In the genomic region with DNA sequence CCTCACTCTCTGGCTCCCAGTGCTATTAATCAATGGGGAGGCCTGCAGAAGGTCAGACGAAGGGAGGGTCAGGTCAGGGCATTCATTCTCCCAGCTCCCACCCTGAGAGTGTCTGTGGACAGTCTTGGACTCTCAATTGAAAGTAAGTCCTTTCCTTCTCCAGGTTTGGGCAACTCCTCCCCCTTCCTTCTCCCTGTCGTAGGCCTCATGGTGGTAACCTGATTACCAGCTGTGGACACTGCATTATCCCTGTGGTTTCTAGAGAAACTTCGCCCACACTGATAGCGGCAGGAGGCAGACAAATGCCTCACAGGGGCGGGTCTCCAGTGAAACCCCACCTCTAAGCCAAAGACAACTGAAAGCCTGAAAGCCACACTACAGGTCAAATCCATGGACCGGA, we compare ENCODE assay signal across 9 cellular contexts. TPM values are rescaled to one million over a fixed set of nuclear protein-coding genes. Genes with fewer than 3 reads are reported as not detected.
DNase-seq lines count a peak whose midpoint lies in the region; ATAC-seq, FAIRE-seq and TF ChIP-seq lines count a peak whose summit lies in the region.
"Had no signal": no experiment of that assay in that cellular context is flagged by ENCODE, and none has a peak within 500 bp of the region (broad histone marks: within the 10 kb centered on the region; RNA-seq: fewer than 3 reads in every experiment).

No MANE protein-coding gene starts in this region.

- 60 to 67% methylated on average over 6 of the region's 6 CpGs for WGBS in body of pancreas, 2 donors

- intact Hi-C loops in body of pancreas (cut with DNase I), result no loop called here

- H2AFZ ChIP-seq in astrocyte (ENCODE audit: low read depth, low read length) (no peak overlapping the region), neural progenitor cell (replicated peaks) (no peak overlapping the region)

- H3K4me1 ChIP-seq in astrocyte (ENCODE audit: insufficient read depth, low read length) (peaks cover 12% of the 10 kb centered on the region), neural progenitor cell (peaks cover 51% of the 10 kb centered on the region), body of pancreas (peaks cover 54% of the 10 kb centered on the region)

- no peak for TF ChIP-seq POLR2A in body of pancreas (IDR thresholded peaks at IDR 0.05)

- no peaks in the 10 kb centered on the region for H3K27me3 Mint-ChIP-seq in astrocyte (ENCODE audit: low read depth, unreplicated experiment)
- H3K27me3 Mint-ChIP-seq in neural progenitor cell (ENCODE audit: insufficient read depth, low read depth), result peaks cover 3% of the 10 kb centered on the region

- peaks cover 95% of the 10 kb centered on the region for H4K20me1 ChIP-seq in astrocyte (ENCODE audit: insufficient read depth, low read length)
- peaks cover 100% of the 10 kb centered on the region for H4K20me1 ChIP-seq in neural progenitor cell (ENCODE audit: low read depth)

- H3K79me2 ChIP-seq in astrocyte (ENCODE audit: insufficient read depth, low read length), result peaks cover 90% of the 10 kb centered on the region
- peaks cover 81% of the 10 kb centered on the region for H3K79me2 ChIP-seq in neural progenitor cell (ENCODE audit: low read depth)

- H3K4me2 ChIP-seq in astrocyte (ENCODE audit: low read length) (peak overlapping the region; percentile 56), neural progenitor cell (peak overlapping the region; percentile 38)

- H3K27me3 ChIP-seq in astrocyte (ENCODE audit: insufficient read depth, low read length) (no peaks in the 10 kb centered on the region), neural progenitor cell (no peaks in the 10 kb centered on the region), body of pancreas (no peaks in the 10 kb centered on the region)

- DNase-seq in LHCN-M2 (ENCODE audit: low read depth) (peak; percentile 78), astrocyte (ENCODE audit: low read depth) (peak; percentile 71), neural progenitor cell (ENCODE audit: low spot score) (peak; percentile 58), body of pancreas (no peak), kidney tubule cell (ENCODE audit: low spot score) (no peak), HCEC 1CT (no peak)

- H3K4me1 Mint-ChIP-seq in astrocyte (ENCODE audit: low read depth, unreplicated experiment) (peaks cover 66% of the 10 kb centered on the region), neural progenitor cell (peaks cover 56% of the 10 kb centered on the region)

- peaks cover 59% of the 10 kb centered on the region for H3F3A ChIP-seq in neural progenitor cell (ENCODE audit: low read depth)

- H3K9ac ChIP-seq in astrocyte (ENCODE audit: low read length) (no peak overlapping the region), neural progenitor cell (no peak overlapping the region)

- H3K4me3 Mint-ChIP-seq in astrocyte (ENCODE audit: unreplicated experiment) (peak overlapping the region; percentile 17), neural progenitor cell (peak overlapping the region; percentile 60)

- H3K27ac Mint-ChIP-seq in astrocyte (ENCODE audit: unreplicated experiment), result peak overlapping the region; percentile 49
- peak overlapping the region; percentile 69 for H3K27ac Mint-ChIP-seq in neural progenitor cell

- FAIRE-seq in astrocyte (lab: Jason Lieb, UNC), result no peak

- H3K9me3 ChIP-seq in astrocyte (ENCODE audit: insufficient read depth, low read depth, low read length), result no peaks in the 10 kb centered on the region
- no peaks in the 10 kb centered on the region for H3K9me3 ChIP-seq in neural progenitor cell (ENCODE audit: low read depth)
- H3K9me3 ChIP-seq in body of pancreas, result no peaks in the 10 kb centered on the region

- TF ChIP-seq CTCF in astrocyte (IDR thresholded peaks at IDR 0.05; ENCODE audit: insufficient read depth, low read depth, low read length) (no peak), neural progenitor cell (IDR thresholded peaks at IDR 0.05) (no peak), body of pancreas (IDR thresholded peaks at IDR 0.05) (no peak)

- H3K9me3 Mint-ChIP-seq in astrocyte (ENCODE audit: unreplicated experiment) (no peaks in the 10 kb centered on the region), neural progenitor cell (no peaks in the 10 kb centered on the region)

- H3K36me3 Mint-ChIP-seq in astrocyte (ENCODE audit: low read depth, unreplicated experiment) (peaks cover under 1% of the 10 kb centered on the region), neural progenitor cell (no peaks in the 10 kb centered on the region)

- no peaks in the 10 kb centered on the region for H3K36me3 ChIP-seq in astrocyte (ENCODE audit: insufficient read depth, low read length)
- no peaks in the 10 kb centered on the region for H3K36me3 ChIP-seq in neural progenitor cell
- H3K36me3 ChIP-seq in body of pancreas (replicated peaks in 1 of 2; ENCODE audit: insufficient read depth in 1 of 2, low read depth in 2 of 2), result no peaks in the 10 kb centered on the region

- H3K27ac ChIP-seq in astrocyte (ENCODE audit: low read depth, low read length) (no peak overlapping the region), neural progenitor cell (no peak overlapping the region), body of pancreas (no peak overlapping the region)
- H3K27ac ChIP-seq: VCaP had no signal

- ATAC-seq in GM21786 (IDR thresholded peaks at IDR 0.05; ENCODE audit: unreplicated experiment), result no peak
- ATAC-seq in body of pancreas, result no peak

- peak overlapping the region; percentile 2; the same call in 1 of the 2 replicates for H3K4me3 ChIP-seq in GM08714 (ENCODE audit: low read length)
- H3K4me3 ChIP-seq in astrocyte (ENCODE audit: insufficient read depth, low read depth, low read length), result no peak overlapping the region
- H3K4me3 ChIP-seq in neural progenitor cell, result no peak overlapping the region
- H3K4me3 ChIP-seq in body of pancreas, result no peak overlapping the region

RNA-seq across cellular contexts. Expression of a gene that starts 57.7 kb away (rescaled TPM):
- total RNA-seq in LHCN-M2 (2014; rRNA removed) (7.1 and 8.7 TPM in 2 replicates), astrocyte (8.8 and 12.8 TPM in 2 replicates), neural progenitor cell (ENCODE audit: low replicate concordance) (5.2 and 10.4 TPM in 2 replicates), body of pancreas (1 to 10 TPM; 7.6 to 8.3 TPM)
- 7.6 TPM for polyA plus RNA-seq in LHCN-M2 (2012)

RNA-seq across cellular contexts. Expression of a gene that starts 58.6 kb away (rescaled TPM):
- total RNA-seq in LHCN-M2 (2014; rRNA removed), result 95.7 and 113 TPM in 2 replicates
- 53.8 TPM for polyA plus RNA-seq in LHCN-M2 (2012)
- 152 and 168 TPM in 2 replicates for total RNA-seq in astrocyte
- total RNA-seq in neural progenitor cell (ENCODE audit: low replicate concordance), result 71.0 and 72.5 TPM in 2 replicates
- 100 to 1,000 TPM in 1 of 2 donors, 10 to 100 TPM in 1; 51.9 to 118 TPM for total RNA-seq in body of pancreas

Comparison
In these comparisons a context has a peak if more than half of its experiments do, and no peak if none do; other contexts are left out.
1. DNase-seq: peak in LHCN-M2 (single experiment), astrocyte (single experiment) and neural progenitor cell (single experiment); none in body of pancreas (0 of 4), kidney tubule cell (single experiment) and HCEC 1CT (single experiment).